In the genomic region with DNA sequence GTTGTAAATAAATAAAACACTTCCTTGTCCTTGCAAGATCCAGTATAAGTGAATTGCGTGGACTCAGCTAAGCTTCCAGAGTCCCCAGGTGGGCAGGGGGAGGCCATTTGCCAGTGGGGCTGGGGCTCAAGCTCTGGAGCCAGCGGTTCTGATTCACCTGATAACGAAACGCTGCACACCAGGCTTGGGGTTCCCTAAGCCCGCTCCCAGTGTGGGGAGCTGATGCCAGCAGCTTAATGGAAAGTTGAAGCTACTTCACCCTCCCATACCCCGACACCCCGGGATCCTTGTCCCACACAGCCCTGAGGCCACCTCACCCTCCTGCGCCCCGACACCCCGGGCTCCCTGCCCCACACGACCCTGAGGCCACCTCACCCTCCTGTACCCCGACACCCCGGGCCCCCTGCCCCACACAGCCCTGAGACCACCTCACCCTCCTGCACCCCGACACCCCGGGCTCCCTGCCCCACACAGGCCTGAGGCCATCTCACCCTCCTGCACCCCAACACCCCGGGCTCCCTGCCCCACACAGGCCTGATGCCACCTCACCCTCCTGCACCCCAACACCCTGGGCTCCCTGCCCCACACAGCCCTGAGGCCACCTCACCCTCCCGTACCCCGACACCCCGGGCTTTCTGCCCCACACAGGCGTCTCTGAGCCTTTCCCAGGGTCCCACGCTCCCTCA, we compare ENCODE assay signal across 14 cellular contexts. TPM values are rescaled to one million over a fixed set of nuclear protein-coding genes. Genes with fewer than 3 reads are reported as not detected.
DNase-seq lines count a peak whose midpoint lies in the region; ATAC-seq and TF ChIP-seq lines count a peak whose summit lies in the region.
"Had no signal": no experiment of that assay in that cellular context is flagged by ENCODE, and none has a peak within 500 bp of the region (broad histone marks: within the 10 kb centered on the region; RNA-seq: fewer than 3 reads in every experiment).

No MANE protein-coding gene starts in this region.

- ATAC-seq in activated CD8-positive, alpha-beta T cell treated with anti-CD3 and anti-CD28 coated beads, Interleukin-2, amount 10 ng/mL, durations not matched to agents 7 days and 5 days: no peak
- ATAC-seq: activated CD4-positive, alpha-beta T cell treated with anti-CD3 and anti-CD28 coated beads for 36 hours had no signal

- CTCF ChIA-PET in activated CD8-positive, alpha-beta T cell treated with anti-CD3 and anti-CD28 coated beads, Interleukin-2, amount 10 ng/mL, durations not matched to agents 7 days and 5 days (lab: Charles Lee): no interaction called here

- H3K36me3 ChIP-seq in adrenal gland (replicated peaks in 1 of 2) (no peaks in the 10 kb centered on the region), liver (ENCODE audit: control insufficient read depth in 4 of 4, insufficient read depth in 3 of 4, low read depth in 1 of 4, low read length in 3 of 4) (no peaks in the 10 kb centered on the region), stomach (no peaks in the 10 kb centered on the region)
- H3K36me3 ChIP-seq: neural progenitor cell had no signal

- DNase-seq in D341Med (ENCODE audit: low spot score) (peak; percentile 25), adrenal gland (peak in 1 of 7 donors; percentile 12), stomach (no peak), NCI-H1417 treated with DMSO at 0.1 percent for 48 hours (lab: John Stamatoyannopoulos, UW) (no peak), HPDE6-E6E7 (ENCODE audit: extremely low spot score) (no peak)
- DNase-seq in activated T-helper 1 cell treated with anti-CD3 and anti-CD28 coated beads, Interleukin-12 subunit alpha, Interleukin-12 subunit beta, Interleukin-2, Interleukin-4 antibody, amounts not matched to agents 30 ng/mL and 10 ng/mL and 1 ng/mL, durations not matched to agents 14 hours and 24 hours and 36 hours (ENCODE audit: low spot score): no peak
- DNase-seq in activated CD8-positive, alpha-beta T cell treated with anti-CD3 and anti-CD28 coated beads, Interleukin-2, amount 10 ng/mL, durations not matched to agents 7 days and 5 days: no peak
- DNase-seq: activated CD4-positive, alpha-beta T cell treated with anti-CD3 and anti-CD28 coated beads for 36 hours; activated effector memory CD4-positive, alpha-beta T cell treated with anti-CD3 and anti-CD28 coated beads, Interleukin-2, amount 50 U/mL, for 16 hours; H9; stimulated activated CD4-positive, alpha-beta T cell treated with anti-CD3 and anti-CD28 coated beads, Interleukin-2, amount 100 ng/mL, for 24 hours; SW 1271 had no signal

- H3K27me3 ChIP-seq in adrenal gland: no peaks in the 10 kb centered on the region
- no peaks in the 10 kb centered on the region for H3K27me3 ChIP-seq in liver (ENCODE audit: control insufficient read depth in 4 of 4, insufficient read depth in 4 of 4, low read length in 3 of 4)
- H3K27me3 ChIP-seq in stomach: peaks cover 0 to 18% (median 0%) of the 10 kb centered on the region in 3 donors
- H3K27me3 ChIP-seq: neural progenitor cell had no signal

- TF ChIP-seq CTCF in adrenal gland (IDR thresholded peaks at IDR 0.05): no peak
- no peak for TF ChIP-seq CTCF in liver (IDR thresholded peaks at IDR 0.05; ENCODE audit: low read depth, low read length, missing input control)
- no peak for TF ChIP-seq CTCF in stomach (IDR thresholded peaks at IDR 0.05)

- POLR2A ChIA-PET in activated CD8-positive, alpha-beta T cell treated with anti-CD3 and anti-CD28 coated beads, Interleukin-2, amount 10 ng/mL, durations not matched to agents 7 days and 5 days (lab: Charles Lee): no interaction called here

- no peaks in the 10 kb centered on the region for H3K36me3 Mint-ChIP-seq in activated T-helper 1 cell treated with anti-CD3 and anti-CD28 coated beads, Interleukin-12 subunit alpha, Interleukin-12 subunit beta, Interleukin-2, Interleukin-4 antibody, amounts not matched to agents 30 ng/mL and 10 ng/mL and 1 ng/mL, durations not matched to agents 14 hours and 24 hours and 36 hours (ENCODE audit: low read depth)
- no peaks in the 10 kb centered on the region for H3K36me3 Mint-ChIP-seq in activated CD8-positive, alpha-beta T cell treated with anti-CD3 and anti-CD28 coated beads, Interleukin-2, amount 10 ng/mL, durations not matched to agents 7 days and 5 days (ENCODE audit: low read depth)
- H3K36me3 Mint-ChIP-seq: neural progenitor cell had no signal

- WGBS in adrenal gland, 4 donors: 73 to 85% (median 76%) methylated on average over 15 to 21 of the region's 21 CpGs
- 74% methylated on average over 21 of the region's 21 CpGs for WGBS in liver
- WGBS in stomach, 5 donors: 50 to 76% (median 60%) methylated on average over 19 to 21 of the region's 21 CpGs

- peaks cover 11 to 13% of the 10 kb centered on the region in 2 donors for H3K4me1 ChIP-seq in adrenal gland (replicated peaks in 1 of 2)
- H3K4me1 ChIP-seq in liver (ENCODE audit: control insufficient read depth in 4 of 4, insufficient read depth in 4 of 4, low read length in 3 of 4): peaks cover 3 to 15% (median 10%) of the 10 kb centered on the region in 4 donors
- H3K4me1 ChIP-seq in stomach: peaks cover 5 to 18% (median 16%) of the 10 kb centered on the region in 4 donors

- H3K27me3 Mint-ChIP-seq in activated T-helper 1 cell treated with anti-CD3 and anti-CD28 coated beads, Interleukin-12 subunit alpha, Interleukin-12 subunit beta, Interleukin-2, Interleukin-4 antibody, amounts not matched to agents 30 ng/mL and 10 ng/mL and 1 ng/mL, durations not matched to agents 14 hours and 24 hours and 36 hours (ENCODE audit: insufficient read depth): peaks cover 2% of the 10 kb centered on the region
- no peaks in the 10 kb centered on the region for H3K27me3 Mint-ChIP-seq in activated CD8-positive, alpha-beta T cell treated with anti-CD3 and anti-CD28 coated beads, Interleukin-2, amount 10 ng/mL, durations not matched to agents 7 days and 5 days (ENCODE audit: low read depth)

- peak overlapping the region; percentile 8 to 83 (median 63) for H3K27ac ChIP-seq in adrenal gland
- H3K27ac ChIP-seq in liver (ENCODE audit: low read depth in 1 of 2, low read length in 2 of 2): peak overlapping the region; percentile 43 to 64
- peak overlapping the region in 4 of 5 donors; percentile 42 to 57 (median 52) for H3K27ac ChIP-seq in stomach
- H3K27ac ChIP-seq: neural progenitor cell had no signal

- H3K9me3 ChIP-seq in adrenal gland (replicated peaks in 1 of 3) (no peaks in the 10 kb centered on the region), liver (ENCODE audit: control insufficient read depth in 4 of 4, low read length in 3 of 4) (no peaks in the 10 kb centered on the region), stomach (no peaks in the 10 kb centered on the region)

- no peak overlapping the region for H3K9ac ChIP-seq in liver (ENCODE audit: low read depth in 1 of 2, low read length in 2 of 2)
- H3K9ac ChIP-seq: neural progenitor cell had no signal

- peak overlapping the region in 1 of 4 donors; percentile 26 for H3K4me3 ChIP-seq in adrenal gland
- peak overlapping the region in 2 of 3 donors; percentile 40 to 47 for H3K4me3 ChIP-seq in liver (ENCODE audit: low read depth in 1 of 3, low read length in 3 of 3)
- H3K4me3 ChIP-seq in stomach: peak overlapping the region; percentile 17 to 39 (median 24)
- H3K4me3 ChIP-seq: neural progenitor cell had no signal

- no peak for TF ChIP-seq EP300 in stomach (IDR thresholded peaks at IDR 0.05)

- intact Hi-C loops in adrenal gland (cut with DNase I): no loop called here
- intact Hi-C loops in stomach (cut with DNase I; ENCODE audit: low total_unique reads): no loop called here
- intact Hi-C loops in activated T-helper 1 cell treated with anti-CD3 and anti-CD28 coated beads, Interleukin-12 subunit alpha, Interleukin-12 subunit beta, Interleukin-2, Interleukin-4 antibody, amounts not matched to agents 30 ng/mL and 10 ng/mL and 1 ng/mL, durations not matched to agents 14 hours and 24 hours and 36 hours (cut with micrococcal nuclease): no loop called here

- H3K4me1 Mint-ChIP-seq in activated T-helper 1 cell treated with anti-CD3 and anti-CD28 coated beads, Interleukin-12 subunit alpha, Interleukin-12 subunit beta, Interleukin-2, Interleukin-4 antibody, amounts not matched to agents 30 ng/mL and 10 ng/mL and 1 ng/mL, durations not matched to agents 14 hours and 24 hours and 36 hours (ENCODE audit: low read depth): no peaks in the 10 kb centered on the region
- peaks cover 4% of the 10 kb centered on the region for H3K4me1 Mint-ChIP-seq in activated CD8-positive, alpha-beta T cell treated with anti-CD3 and anti-CD28 coated beads, Interleukin-2, amount 10 ng/mL, durations not matched to agents 7 days and 5 days (ENCODE audit: low read depth)

- H3K9me3 Mint-ChIP-seq in activated T-helper 1 cell treated with anti-CD3 and anti-CD28 coated beads, Interleukin-12 subunit alpha, Interleukin-12 subunit beta, Interleukin-2, Interleukin-4 antibody, amounts not matched to agents 30 ng/mL and 10 ng/mL and 1 ng/mL, durations not matched to agents 14 hours and 24 hours and 36 hours: no peaks in the 10 kb centered on the region
- no peaks in the 10 kb centered on the region for H3K9me3 Mint-ChIP-seq in activated CD8-positive, alpha-beta T cell treated with anti-CD3 and anti-CD28 coated beads, Interleukin-2, amount 10 ng/mL, durations not matched to agents 7 days and 5 days (ENCODE audit: insufficient read depth)
- H3K9me3 Mint-ChIP-seq: H9, neural progenitor cell had no signal

- H3K4me3 Mint-ChIP-seq in activated T-helper 1 cell treated with anti-CD3 and anti-CD28 coated beads, Interleukin-12 subunit alpha, Interleukin-12 subunit beta, Interleukin-2, Interleukin-4 antibody, amounts not matched to agents 30 ng/mL and 10 ng/mL and 1 ng/mL, durations not matched to agents 14 hours and 24 hours and 36 hours: no peak overlapping the region
- H3K4me3 Mint-ChIP-seq in activated CD8-positive, alpha-beta T cell treated with anti-CD3 and anti-CD28 coated beads, Interleukin-2, amount 10 ng/mL, durations not matched to agents 7 days and 5 days: no peak overlapping the region
- H3K4me3 Mint-ChIP-seq: activated CD4-positive, alpha-beta T cell treated with anti-CD3 and anti-CD28 coated beads for 36 hours; H9 had no signal

- no peak for TF ChIP-seq POLR2A in adrenal gland (IDR thresholded peaks at IDR 0.05)
- no peak for TF ChIP-seq POLR2A in stomach (IDR thresholded peaks at IDR 0.05)

- no peak for TF ChIP-seq RAD21 in liver (IDR thresholded peaks at IDR 0.05)

- H3K27ac Mint-ChIP-seq in activated T-helper 1 cell treated with anti-CD3 and anti-CD28 coated beads, Interleukin-12 subunit alpha, Interleukin-12 subunit beta, Interleukin-2, Interleukin-4 antibody, amounts not matched to agents 30 ng/mL and 10 ng/mL and 1 ng/mL, durations not matched to agents 14 hours and 24 hours and 36 hours: no peak overlapping the region
- H3K27ac Mint-ChIP-seq in activated CD8-positive, alpha-beta T cell treated with anti-CD3 and anti-CD28 coated beads, Interleukin-2, amount 10 ng/mL, durations not matched to agents 7 days and 5 days: no peak overlapping the region
- H3K27ac Mint-ChIP-seq: activated CD4-positive, alpha-beta T cell treated with anti-CD3 and anti-CD28 coated beads for 36 hours had no signal

RNA-seq across cellular contexts. Expression of gene FKBP6, which starts 30.8 kb away (rescaled TPM):
- total RNA-seq in adrenal gland (under 1 TPM in 1 of 8 donors, not detected in 7; 0.15 TPM), liver (not detected), stomach (not detected)
- polyA plus RNA-seq in adrenal gland (under 1 TPM in 2 of 3 donors, not detected in 1; 0.07 to 0.88 TPM), liver (not detected), stomach (under 1 TPM in 1 of 3 donors, not detected in 2; 0.10 TPM)
- total RNA-seq in activated T-helper 1 cell treated with anti-CD3 and anti-CD28 coated beads, Interleukin-12 subunit alpha, Interleukin-12 subunit beta, Interleukin-2, Interleukin-4 antibody, amounts not matched to agents 30 ng/mL and 10 ng/mL and 1 ng/mL, durations not matched to agents 14 hours and 24 hours and 36 hours: not detected in 2 replicates
- total RNA-seq in activated CD8-positive, alpha-beta T cell treated with anti-CD3 and anti-CD28 coated beads, Interleukin-2, amount 10 ng/mL, durations not matched to agents 7 days and 5 days: not detected
- total RNA-seq: activated CD4-positive, alpha-beta T cell treated with anti-CD3 and anti-CD28 coated beads for 36 hours; H9 had no signal

RNA-seq across cellular contexts. Expression of gene TRIM50, which starts 30.9 kb away (rescaled TPM):
- 1 to 10 TPM in 3 of 8 donors, under 1 TPM in 3, not detected in 2; 0.24 to 1.9 (median 1.2) TPM for total RNA-seq in adrenal gland
- polyA plus RNA-seq in adrenal gland: under 1 TPM in 2 of 3 donors, not detected in 1; 0.27 to 0.56 TPM
- total RNA-seq in liver: under 1 TPM; 0.14 to 0.17 TPM
- 1 to 10 TPM in 1 of 2 donors, under 1 TPM in 1; 0.14 to 1.4 TPM for polyA plus RNA-seq in liver
- total RNA-seq in stomach: 10 to 100 TPM in 4 of 5 donors, not detected in 1; 10.8 to 69.4 (median 32.1) TPM
- 10 to 100 TPM; 28.0 to 35.4 (median 31.7) TPM for polyA plus RNA-seq in stomach
- total RNA-seq in activated T-helper 1 cell treated with anti-CD3 and anti-CD28 coated beads, Interleukin-12 subunit alpha, Interleukin-12 subunit beta, Interleukin-2, Interleukin-4 antibody, amounts not matched to agents 30 ng/mL and 10 ng/mL and 1 ng/mL, durations not matched to agents 14 hours and 24 hours and 36 hours: not detected in 2 replicates
- not detected for total RNA-seq in activated CD8-positive, alpha-beta T cell treated with anti-CD3 and anti-CD28 coated beads, Interleukin-2, amount 10 ng/mL, durations not matched to agents 7 days and 5 days
- total RNA-seq: activated CD4-positive, alpha-beta T cell treated with anti-CD3 and anti-CD28 coated beads for 36 hours; H9 had no signal

RNA-seq across cellular contexts. Expression of gene NSUN5, which starts 50.1 kb away (rescaled TPM):
- total RNA-seq in adrenal gland: 10 to 100 TPM; 15.8 to 32.4 (median 20.9) TPM
- 10 to 100 TPM in 2 of 3 donors, 1 to 10 TPM in 1; 5.6 to 31.0 (median 24.4) TPM for polyA plus RNA-seq in adrenal gland
- total RNA-seq in liver: 10 to 100 TPM in 1 of 2 donors, 1 to 10 TPM in 1; 9.0 to 12.4 TPM
- 10 to 100 TPM in 1 of 2 donors, 1 to 10 TPM in 1; 7.2 to 11.7 TPM for polyA plus RNA-seq in liver
- 10 to 100 TPM in 3 of 5 donors, 1 to 10 TPM in 1, not detected in 1; 6.7 to 97.3 (median 16.5) TPM for total RNA-seq in stomach
- polyA plus RNA-seq in stomach: 10 to 100 TPM; 22.4 to 26.9 (median 24.6) TPM
- 70.3 and 74.8 TPM in 2 replicates for total RNA-seq in activated T-helper 1 cell treated with anti-CD3 and anti-CD28 coated beads, Interleukin-12 subunit alpha, Interleukin-12 subunit beta, Interleukin-2, Interleukin-4 antibody, amounts not matched to agents 30 ng/mL and 10 ng/mL and 1 ng/mL, durations not matched to agents 14 hours and 24 hours and 36 hours
- total RNA-seq in activated CD8-positive, alpha-beta T cell treated with anti-CD3 and anti-CD28 coated beads, Interleukin-2, amount 10 ng/mL, durations not matched to agents 7 days and 5 days: 10 to 100 TPM; 53.6 to 54.1 TPM
